Comparison of ENCODE assay signal across 1 cellular context in genomic region chr1:37036667-37037053, GRCh38.
TF ChIP-seq lines count a peak whose summit lies in the region.

No MANE protein-coding gene starts in this region.

TF ChIP-seq in H1, 55 proteins besides CTCF, POLR2A, EP300 and RAD21:
- no peak for TF ChIP-seq KDM5A (IDR thresholded peaks at IDR 0.05; ENCODE audit: low read length)
- TF ChIP-seq, protein P1, sequence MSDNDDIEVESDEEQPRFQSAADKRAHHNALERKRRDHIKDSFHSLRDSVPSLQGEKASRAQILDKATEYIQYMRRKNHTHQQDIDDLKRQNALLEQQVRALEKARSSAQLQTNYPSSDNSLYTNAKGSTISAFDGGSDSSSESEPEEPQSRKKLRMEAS (IDR thresholded peaks at IDR 0.05): peak; percentile 13; the same call in 1 of the 2 replicates
- TF ChIP-seq POLR2AphosphoS5 (IDR thresholded peaks at IDR 0.05; ENCODE audit: low read depth, low read length): no peak
- TF ChIP-seq BACH1 (IDR thresholded peaks at IDR 0.05; ENCODE audit: low read length): no peak
- TF ChIP-seq, protein P2, sequence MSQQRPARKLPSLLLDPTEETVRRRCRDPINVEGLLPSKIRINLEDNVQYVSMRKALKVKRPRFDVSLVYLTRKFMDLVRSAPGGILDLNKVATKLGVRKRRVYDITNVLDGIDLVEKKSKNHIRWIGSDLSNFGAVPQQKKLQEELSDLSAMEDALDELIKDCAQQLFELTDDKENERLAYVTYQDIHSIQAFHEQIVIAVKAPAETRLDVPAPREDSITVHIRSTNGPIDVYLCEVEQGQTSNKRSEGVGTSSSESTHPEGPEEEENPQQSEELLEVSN (IDR thresholded peaks at IDR 0.05): peak; percentile 75
